Comparison of ENCODE assay signal across 26 cellular contexts in the genomic region with DNA sequence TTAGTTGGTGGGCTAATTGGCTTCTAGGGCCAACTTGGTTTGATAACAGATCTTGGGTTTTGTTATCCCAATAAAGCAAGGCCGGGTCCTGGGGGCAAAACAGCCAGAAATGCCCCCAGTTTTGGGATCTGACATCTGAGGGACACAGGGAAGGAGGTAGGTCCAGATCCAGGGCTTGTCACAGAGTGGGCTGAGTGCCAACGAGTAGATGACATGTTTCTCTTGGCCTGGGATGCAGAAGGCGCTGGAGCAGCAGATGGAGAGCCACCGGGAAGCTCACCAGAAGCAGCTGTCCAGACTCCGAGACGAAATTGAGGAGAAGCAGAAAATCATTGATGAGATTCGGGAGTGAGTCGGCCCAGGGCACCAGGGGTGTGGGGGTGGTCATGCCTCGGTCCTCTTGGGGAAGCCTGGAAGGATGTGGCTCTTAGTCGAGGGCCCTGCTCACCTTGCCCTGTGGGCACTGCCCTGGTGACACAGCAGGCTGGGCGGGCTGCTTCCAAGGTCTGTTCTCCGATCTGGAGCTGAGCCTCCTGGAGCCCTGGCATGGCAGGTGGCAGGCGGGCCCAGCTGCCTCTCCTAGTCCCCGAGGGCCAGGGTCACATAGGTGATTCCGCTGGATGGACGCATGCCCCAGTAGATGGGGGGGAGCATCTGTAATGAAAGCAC. TPM values are rescaled to one million over a fixed set of nuclear protein-coding genes. Genes with fewer than 3 reads are reported as not detected.
DNase-seq lines count a peak whose midpoint lies in the region; ATAC-seq, FAIRE-seq and TF ChIP-seq lines count a peak whose summit lies in the region.
"Had no signal": no experiment of that assay in that cellular context is flagged by ENCODE, and none has a peak within 500 bp of the region (broad histone marks: within the 10 kb centered on the region; RNA-seq: fewer than 3 reads in every experiment).

No MANE protein-coding gene starts in this region.

- POLR2A ChIA-PET in OCI-LY7 (lab: Charles Lee): no interaction called here

- no peak for ATAC-seq in GM21529 (IDR thresholded peaks at IDR 0.05; ENCODE audit: unreplicated experiment)
- ATAC-seq: activated naive CD8-positive, alpha-beta T cell treated with anti-CD3 and anti-CD28 coated beads, Interleukin-2, amount 50 U/mL, for 24 hours; activated T-cell treated with anti-CD3 and anti-CD28 coated beads, Interleukin-2, amount 50 U/mL, for 72 hours; CD8-positive, alpha-beta T cell; GM12878; naive thymus-derived CD8-positive, alpha-beta T cell had no signal

- intact Hi-C loops in OCI-LY7 (cut with micrococcal nuclease; ENCODE audit: unreplicated experiment): loop anchor here (10.0 kb wide), 1 partner anchor 1013 kb away; no protein-coding TSS in a partner anchor

- peak overlapping the region; percentile 96 for H3K27ac Mint-ChIP-seq in neural crest cell (ENCODE audit: unreplicated experiment)
- H3K27ac Mint-ChIP-seq: activated naive CD8-positive, alpha-beta T cell treated with anti-CD3 and anti-CD28 coated beads, Interleukin-2, amount 50 U/mL, for 24 hours; activated T-cell treated with anti-CD3 and anti-CD28 coated beads, Interleukin-2, amount 50 U/mL, for 72 hours; CD8-positive, alpha-beta T cell had no signal

- peaks cover 13% of the 10 kb centered on the region for H3K36me3 ChIP-seq in OCI-LY7 (ENCODE audit: insufficient read depth, low read length)
- H3K36me3 ChIP-seq: BE2C, MG63, ovary, uterus had no signal

- H3K4me3 ChIP-seq in OCI-LY7 (ENCODE audit: low read depth, low read length, poor library complexity, severe bottlenecking): no peak overlapping the region
- H3K4me3 ChIP-seq: GM12878, hepatocyte, lung, MG63, ovary, skin epidermis, uterus had no signal

- H3K79me2 ChIP-seq in OCI-LY7 (ENCODE audit: insufficient read depth, low read depth, low read length): no peaks in the 10 kb centered on the region
- H3K79me2 ChIP-seq: hepatocyte had no signal

- H3K4me1 Mint-ChIP-seq in neural crest cell: peaks cover 18% of the 10 kb centered on the region
- H3K4me1 Mint-ChIP-seq: naive thymus-derived CD8-positive, alpha-beta T cell had no signal

- FAIRE-seq in D721Med (lab: Jason Lieb, UNC): no peak
- FAIRE-seq: frontal cortex, GM12878 had no signal

- no peaks in the 10 kb centered on the region for H3K4me1 ChIP-seq in OCI-LY7 (ENCODE audit: insufficient read depth, low read length, poor library complexity, severe bottlenecking)
- H3K4me1 ChIP-seq: BE2C, uterus had no signal

- peaks cover 41% of the 10 kb centered on the region for H3K36me3 Mint-ChIP-seq in neural crest cell (ENCODE audit: low read depth)

- no peaks in the 10 kb centered on the region for H3K9me3 Mint-ChIP-seq in neural crest cell
- H3K9me3 Mint-ChIP-seq: activated naive CD8-positive, alpha-beta T cell treated with anti-CD3 and anti-CD28 coated beads, Interleukin-2, amount 50 U/mL, for 24 hours; activated T-cell treated with anti-CD3 and anti-CD28 coated beads, Interleukin-2, amount 50 U/mL, for 72 hours; CD8-positive, alpha-beta T cell; naive thymus-derived CD8-positive, alpha-beta T cell had no signal

- H3K27me3 Mint-ChIP-seq in neural crest cell (ENCODE audit: low read depth): no peaks in the 10 kb centered on the region
- H3K27me3 Mint-ChIP-seq: naive thymus-derived CD8-positive, alpha-beta T cell had no signal

- no peak overlapping the region for H2AFZ ChIP-seq in OCI-LY7 (ENCODE audit: low read length)
- H2AFZ ChIP-seq: hepatocyte had no signal

- H4K20me1 ChIP-seq in OCI-LY7 (ENCODE audit: insufficient read depth, low read length): no peaks in the 10 kb centered on the region

- DNase-seq in DMS 273 treated with DMSO at 0.1 percent for 48 hours (lab: John Stamatoyannopoulos, UW): peak; percentile 64
- DNase-seq in NCI-H2029 (lab: John Stamatoyannopoulos, UW): peak; percentile 57
- peak; percentile 95 for DNase-seq in cerebellar cortex (ENCODE audit: low spot score)
- no peak for DNase-seq in neural crest cell (ENCODE audit: low read depth, low spot score)
- DNase-seq in OCI-LY7 (ENCODE audit: low spot score): no peak
- DNase-seq in D721Med (ENCODE audit: insufficient read length, low spot score): no peak
- DNase-seq: activated naive CD4-positive, alpha-beta T cell; activated naive CD8-positive, alpha-beta T cell treated with anti-CD3 and anti-CD28 coated beads, Interleukin-2, amount 50 U/mL, for 24 hours; activated T-cell treated with anti-CD3 and anti-CD28 coated beads, Interleukin-2, amount 50 U/mL, for 72 hours; BE2C; CD8-positive, alpha-beta T cell; HCEC 1CT; MG63; naive thymus-derived CD8-positive, alpha-beta T cell; NCI-H82; ovary; stimulated activated naive CD4-positive, alpha-beta T cell treated with Interleukin-2 at 50 U/mL for 16 hours; T-helper 1 cell; uterus had no signal

- no peaks in the 10 kb centered on the region for H3K9me2 ChIP-seq in OCI-LY7 (ENCODE audit: insufficient read depth, low read length)

- no peaks in the 10 kb centered on the region for H3K9me3 ChIP-seq in OCI-LY7 (ENCODE audit: low read length)
- H3K9me3 ChIP-seq: BE2C, MG63, ovary, uterus had no signal

- no TSS peak for BruUV-seq in OCI-LY7 (replicated peaks; lab: Mats Ljungman, UMichigan)

- H3K4me2 ChIP-seq in OCI-LY7 (ENCODE audit: low read length): no peak overlapping the region
- H3K4me2 ChIP-seq: hepatocyte, KMS-11 had no signal

- no peak overlapping the region for H3K4me3 Mint-ChIP-seq in neural crest cell
- H3K4me3 Mint-ChIP-seq: activated naive CD8-positive, alpha-beta T cell treated with anti-CD3 and anti-CD28 coated beads, Interleukin-2, amount 50 U/mL, for 24 hours; activated T-cell treated with anti-CD3 and anti-CD28 coated beads, Interleukin-2, amount 50 U/mL, for 72 hours; CD8-positive, alpha-beta T cell; naive thymus-derived CD8-positive, alpha-beta T cell had no signal

- H3K27ac ChIP-seq in OCI-LY7 (ENCODE audit: low read depth, low read length, poor library complexity, severe bottlenecking): no peak overlapping the region
- H3K27ac ChIP-seq: KMS-11, ovary, skin epidermis, uterus had no signal

- CTCF ChIA-PET in OCI-LY7 (lab: Charles Lee; ENCODE audit: unreplicated experiment): no interaction called here

- TF ChIP-seq CTCF in neural crest cell (conservative IDR thresholded peaks at IDR 0.05) (no peak), OCI-LY7 (conservative IDR thresholded peaks at IDR 0.05; ENCODE audit: low read length) (no peak), D721Med (IDR thresholded peaks at IDR 0.05; ENCODE audit: insufficient read depth, missing control alignments) (no peak)

RNA-seq across cellular contexts. Expression of gene LYPD6B, which starts 40.2 kb away (rescaled TPM):
- total RNA-seq in neural crest cell (not detected in 2 replicates), OCI-LY7 (2022) (not detected in 2 replicates)
- not detected in 2 replicates for total RNA-seq in OCI-LY7 (2014; rRNA removed; shearing (Covaris generic))
- total RNA-seq: activated T-cell treated with anti-CD3 and anti-CD28 coated beads, Interleukin-2, amount 50 U/mL, for 72 hours; CD8-positive, alpha-beta T cell; naive thymus-derived CD8-positive, alpha-beta T cell had no signal

Comparison
In these comparisons a context has a peak if more than half of its experiments do, and no peak if none do; other contexts are left out.
1. DNase-seq: peak in DMS 273 treated with DMSO at 0.1 percent for 48 hours (single experiment), NCI-H2029 (single experiment) and cerebellar cortex (single experiment); none in neural crest cell (single experiment), OCI-LY7 (single experiment) and D721Med (single experiment).